19 cellular contexts compared by ENCODE assay signal in genomic region chr12:8647968-8648367, GRCh38. TPM values are rescaled to one million over a fixed set of nuclear protein-coding genes. Genes with fewer than 3 reads are reported as not detected.
DNase-seq lines count a peak whose midpoint lies in the region; ATAC-seq and TF ChIP-seq lines count a peak whose summit lies in the region.
"Had no signal": no experiment of that assay in that cellular context is flagged by ENCODE, and none has a peak within 500 bp of the region (broad histone marks: within the 10 kb centered on the region; RNA-seq: fewer than 3 reads in every experiment).

No MANE protein-coding gene starts in this region.

- CTCF ChIA-PET in WTC11 (lab: Charles Lee), result interaction anchor here (0.9 to 2.5 kb wide), 6 partner anchors 9 to 402 kb away, joined by 5 to 13 read pairs (median 6); no protein-coding TSS in a partner anchor

- no peak for ATAC-seq in natural killer cell treated with Interleukin-12 subunit alpha and Interleukin-12 subunit beta and Interleukin-15 and Interleukin-18, amount 100 ng/mL, for 72 hours
- ATAC-seq in natural killer cell (no peak), WTC11 (peak; percentile 48; the same call in 1 of the 2 replicates), GM18520 (IDR thresholded peaks at IDR 0.05; ENCODE audit: unreplicated experiment) (no peak)
- ATAC-seq in stimulated activated memory B cell treated with anti-CD40 and anti-IgM and Interleukin-4, amounts not matched to agents 10 μg/mL and 1 μg/mL and 100 μg/mL, for 72 hours, result no peak
- ATAC-seq: HepG2 had no signal

- peaks cover 32 to 51% of the 10 kb centered on the region in 2 donors for H3K27me3 Mint-ChIP-seq in natural killer cell treated with Interleukin-12 subunit alpha and Interleukin-12 subunit beta and Interleukin-15 and Interleukin-18, amount 100 ng/mL, for 72 hours
- H3K27me3 Mint-ChIP-seq in natural killer cell (ENCODE audit: low read depth in 2 of 2) (peaks cover 12 to 26% of the 10 kb centered on the region in 2 donors), WTC11 (ENCODE audit: low read depth) (no peaks in the 10 kb centered on the region)
- no peaks in the 10 kb centered on the region for H3K27me3 Mint-ChIP-seq in stimulated activated memory B cell treated with anti-CD40 and anti-IgM and Interleukin-4, amounts not matched to agents 10 μg/mL and 1 μg/mL and 100 μg/mL, for 72 hours
- peaks cover 19% of the 10 kb centered on the region for H3K27me3 Mint-ChIP-seq in activated T-cell treated with anti-CD3 and anti-CD28 coated beads, Interleukin-2, amount 50 U/mL, for 24 hours

- no peak overlapping the region; the same call in 1 of the 2 replicates for H3K4me2 ChIP-seq in OCI-LY1 (ENCODE audit: low read length)

- no peak overlapping the region for H2AFZ ChIP-seq in OCI-LY1 (ENCODE audit: low read length)

- intact Hi-C loops in natural killer cell (cut with micrococcal nuclease), result no loop called here

- no peak overlapping the region for H3K4me3 ChIP-seq in OCI-LY1 (ENCODE audit: low read depth, low read length, poor library complexity, severe bottlenecking)
- H3K4me3 ChIP-seq: BLaER1 treated with 17β-estradiol and CSF1 and Interleukin-3, amounts not matched to agents 10 nM and 100 nM had no signal

- DNase-seq in natural killer cell treated with Interleukin-12 subunit alpha and Interleukin-12 subunit beta and Interleukin-15 and Interleukin-18, amount 100 ng/mL, for 72 hours (ENCODE audit: low spot score), result no peak
- DNase-seq in natural killer cell (no peak), WTC11 (ENCODE audit: low spot score) (no peak), iPS-NIHi11 (ENCODE audit: low spot score) (no peak)
- no peak for DNase-seq in activated T-cell treated with anti-CD3 and anti-CD28 coated beads, Interleukin-2, amount 50 U/mL, for 24 hours
- DNase-seq: 8988T, ACHN, Calu3, DMS79, GDM1, HCEC 1CT, HFFc6 had no signal

- no peaks in the 10 kb centered on the region for H3K79me2 ChIP-seq in OCI-LY1 (ENCODE audit: insufficient read depth, low read length)

- peak overlapping the region; percentile 26 for H3K4me3 Mint-ChIP-seq in natural killer cell treated with Interleukin-12 subunit alpha and Interleukin-12 subunit beta and Interleukin-15 and Interleukin-18, amount 100 ng/mL, for 72 hours
- no peak overlapping the region for H3K4me3 Mint-ChIP-seq in natural killer cell
- no peak overlapping the region for H3K4me3 Mint-ChIP-seq in WTC11
- H3K4me3 Mint-ChIP-seq in stimulated activated memory B cell treated with anti-CD40 and anti-IgM and Interleukin-4, amounts not matched to agents 10 μg/mL and 1 μg/mL and 100 μg/mL, for 72 hours, result no peak overlapping the region
- H3K4me3 Mint-ChIP-seq in activated T-cell treated with anti-CD3 and anti-CD28 coated beads, Interleukin-2, amount 50 U/mL, for 24 hours, result no peak overlapping the region
- H3K4me3 Mint-ChIP-seq: CD4-positive, CD25-positive, alpha-beta regulatory T cell; HFFc6 had no signal

- POLR2A ChIA-PET in WTC11 (lab: Charles Lee), result no interaction called here

- peak overlapping the region; percentile 70 for H3K27ac ChIP-seq in OCI-LY1 (ENCODE audit: low read depth, low read length, poor library complexity, severe bottlenecking)
- H3K27ac ChIP-seq: BLaER1 treated with 17β-estradiol and CSF1 and Interleukin-3, amounts not matched to agents 10 nM and 100 nM had no signal

- peaks cover 54% of the 10 kb centered on the region for H3K4me1 ChIP-seq in OCI-LY1 (ENCODE audit: insufficient read depth, low read length, severe bottlenecking)

- no peak overlapping the region for H3K9ac ChIP-seq in OCI-LY1 (ENCODE audit: low read length)
- H3K9ac ChIP-seq: BLaER1 treated with 17β-estradiol and CSF1 and Interleukin-3, amounts not matched to agents 10 nM and 100 nM had no signal

- H3K27ac Mint-ChIP-seq in natural killer cell treated with Interleukin-12 subunit alpha and Interleukin-12 subunit beta and Interleukin-15 and Interleukin-18, amount 100 ng/mL, for 72 hours, result no peak overlapping the region
- H3K27ac Mint-ChIP-seq in natural killer cell (no peak overlapping the region), WTC11 (no peak overlapping the region)
- peak overlapping the region; percentile 95 for H3K27ac Mint-ChIP-seq in stimulated activated memory B cell treated with anti-CD40 and anti-IgM and Interleukin-4, amounts not matched to agents 10 μg/mL and 1 μg/mL and 100 μg/mL, for 72 hours
- no peak overlapping the region for H3K27ac Mint-ChIP-seq in activated T-cell treated with anti-CD3 and anti-CD28 coated beads, Interleukin-2, amount 50 U/mL, for 24 hours
- H3K27ac Mint-ChIP-seq: HFFc6 had no signal

- no peaks in the 10 kb centered on the region for H3K36me3 ChIP-seq in OCI-LY1 (ENCODE audit: insufficient read depth, low read length)
- H3K36me3 ChIP-seq: BLaER1 treated with 17β-estradiol and CSF1 and Interleukin-3, amounts not matched to agents 10 nM and 100 nM had no signal

- H3K27me3 ChIP-seq in OCI-LY1 (ENCODE audit: insufficient read depth, low read length), result no peaks in the 10 kb centered on the region
- H3K27me3 ChIP-seq: BLaER1 treated with 17β-estradiol and CSF1 and Interleukin-3, amounts not matched to agents 10 nM and 100 nM had no signal

- no peaks in the 10 kb centered on the region for H4K20me1 ChIP-seq in OCI-LY1 (ENCODE audit: insufficient read depth, low read length)
- H4K20me1 ChIP-seq: BLaER1 treated with 17β-estradiol and CSF1 and Interleukin-3, amounts not matched to agents 10 nM and 100 nM had no signal

- no peak for TF ChIP-seq CTCF in natural killer cell (IDR thresholded peaks at IDR 0.05)
- TF ChIP-seq CTCF in OCI-LY1 (IDR thresholded peaks at IDR 0.05; ENCODE audit: low read length), result no peak
- TF ChIP-seq CTCF in WTC11 (IDR thresholded peaks at IDR 0.05), result no peak

- H3K9me3 Mint-ChIP-seq in natural killer cell treated with Interleukin-12 subunit alpha and Interleukin-12 subunit beta and Interleukin-15 and Interleukin-18, amount 100 ng/mL, for 72 hours, result no peaks in the 10 kb centered on the region
- H3K9me3 Mint-ChIP-seq in natural killer cell, result no peaks in the 10 kb centered on the region
- no peaks in the 10 kb centered on the region for H3K9me3 Mint-ChIP-seq in WTC11
- H3K9me3 Mint-ChIP-seq in stimulated activated memory B cell treated with anti-CD40 and anti-IgM and Interleukin-4, amounts not matched to agents 10 μg/mL and 1 μg/mL and 100 μg/mL, for 72 hours, result peaks cover 6% of the 10 kb centered on the region
- no peaks in the 10 kb centered on the region for H3K9me3 Mint-ChIP-seq in activated T-cell treated with anti-CD3 and anti-CD28 coated beads, Interleukin-2, amount 50 U/mL, for 24 hours
- H3K9me3 Mint-ChIP-seq: HFFc6 had no signal

- peaks cover 34 to 51% of the 10 kb centered on the region in 2 donors for H3K4me1 Mint-ChIP-seq in natural killer cell treated with Interleukin-12 subunit alpha and Interleukin-12 subunit beta and Interleukin-15 and Interleukin-18, amount 100 ng/mL, for 72 hours (ENCODE audit: low read depth in 2 of 2)
- H3K4me1 Mint-ChIP-seq in natural killer cell (peaks cover 18 to 20% of the 10 kb centered on the region in 2 donors), WTC11 (peaks cover 20% of the 10 kb centered on the region)
- H3K4me1 Mint-ChIP-seq in stimulated activated memory B cell treated with anti-CD40 and anti-IgM and Interleukin-4, amounts not matched to agents 10 μg/mL and 1 μg/mL and 100 μg/mL, for 72 hours, result peaks cover 55% of the 10 kb centered on the region
- H3K4me1 Mint-ChIP-seq in activated T-cell treated with anti-CD3 and anti-CD28 coated beads, Interleukin-2, amount 50 U/mL, for 24 hours (ENCODE audit: low read depth), result peaks cover 49% of the 10 kb centered on the region

- H3K36me3 Mint-ChIP-seq in natural killer cell treated with Interleukin-12 subunit alpha and Interleukin-12 subunit beta and Interleukin-15 and Interleukin-18, amount 100 ng/mL, for 72 hours, result peaks cover 7% of the 10 kb centered on the region
- H3K36me3 Mint-ChIP-seq in natural killer cell (no peaks in the 10 kb centered on the region), WTC11 (no peaks in the 10 kb centered on the region)
- no peaks in the 10 kb centered on the region for H3K36me3 Mint-ChIP-seq in stimulated activated memory B cell treated with anti-CD40 and anti-IgM and Interleukin-4, amounts not matched to agents 10 μg/mL and 1 μg/mL and 100 μg/mL, for 72 hours
- H3K36me3 Mint-ChIP-seq in activated T-cell treated with anti-CD3 and anti-CD28 coated beads, Interleukin-2, amount 50 U/mL, for 24 hours (ENCODE audit: low read depth), result no peaks in the 10 kb centered on the region
- H3K36me3 Mint-ChIP-seq: CD4-positive, CD25-positive, alpha-beta regulatory T cell had no signal

- H3F3A ChIP-seq in OCI-LY1 (ENCODE audit: insufficient read depth, low read length), result peaks cover 8% of the 10 kb centered on the region; the same call in 1 of the 2 replicates

- no peaks in the 10 kb centered on the region for H3K9me2 ChIP-seq in OCI-LY1 (ENCODE audit: low read depth, low read length)

- no peaks in the 10 kb centered on the region for H3K9me3 ChIP-seq in OCI-LY1 (ENCODE audit: low read length)

TF ChIP-seq in WTC11, 78 proteins besides CTCF, POLR2A, EP300 and RAD21 (continues in another document):
- TF ChIP-seq ZBTB21 (CRISPR knock-in tag; IDR thresholded peaks at IDR 0.05; ENCODE audit: borderline replicate concordance) (no peak), RELA (CRISPR knock-in tag; IDR thresholded peaks at IDR 0.05; ENCODE audit: borderline replicate concordance) (no peak), EMX1 (CRISPR knock-in tag; IDR thresholded peaks at IDR 0.05) (no peak), HMGXB4 (CRISPR knock-in tag; IDR thresholded peaks at IDR 0.05) (no peak)

RNA-seq across cellular contexts. Expression of gene MFAP5, which starts 14.7 kb away (rescaled TPM):
- not detected for total RNA-seq in natural killer cell treated with Interleukin-12 subunit alpha and Interleukin-12 subunit beta and Interleukin-15 and Interleukin-18, amount 100 ng/mL, for 72 hours
- total RNA-seq in natural killer cell (not detected), WTC11 (2021) (0.69 to 0.96 TPM in 2 of 3 replicates, not detected in the other)
- total RNA-seq: Calu3; CD4-positive, CD25-positive, alpha-beta regulatory T cell; H4; HepG2 had no signal

RNA-seq across cellular contexts. Expression of gene AICDA, which starts 35.3 kb away (rescaled TPM):
- under 1 TPM in 1 of 2 donors, not detected in 1; 0.67 TPM for total RNA-seq in natural killer cell treated with Interleukin-12 subunit alpha and Interleukin-12 subunit beta and Interleukin-15 and Interleukin-18, amount 100 ng/mL, for 72 hours
- total RNA-seq in natural killer cell, result not detected
- total RNA-seq in WTC11 (2021), result 0.13 TPM in 1 of 3 replicates, not detected in the others
- total RNA-seq: Calu3; CD4-positive, CD25-positive, alpha-beta regulatory T cell; H4; HepG2; HFFc6 had no signal

RNA-seq across cellular contexts. Expression of gene RIMKLB, which starts 49.8 kb away (rescaled TPM):
- 1 to 10 TPM; 2.3 to 5.5 TPM for total RNA-seq in natural killer cell treated with Interleukin-12 subunit alpha and Interleukin-12 subunit beta and Interleukin-15 and Interleukin-18, amount 100 ng/mL, for 72 hours
- total RNA-seq in natural killer cell, result 10 to 100 TPM; 13.7 to 16.3 (median 15.4) TPM
- total RNA-seq in WTC11 (2021), result 106 to 109 TPM (median 107 TPM) in 3 replicates
